ENCODE assay signal across 28 cellular contexts in the genomic region with DNA sequence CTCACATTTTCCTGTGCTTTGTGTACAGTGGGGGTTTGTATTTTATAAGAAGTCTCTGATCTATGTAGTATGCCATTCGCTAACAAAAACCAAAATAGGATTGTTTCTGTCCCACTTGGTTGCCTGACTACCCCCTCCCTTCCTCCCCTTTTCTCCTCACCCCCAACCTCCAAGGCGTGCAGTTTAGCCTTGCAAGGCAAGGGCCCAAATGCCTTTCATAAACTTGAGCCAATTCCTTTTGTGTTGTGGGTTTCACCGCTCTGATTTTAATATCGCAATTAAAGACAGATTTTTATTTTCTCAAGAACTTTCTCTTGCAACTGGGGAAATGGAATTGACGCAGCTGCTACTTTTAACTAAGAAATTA.
DNase-seq lines count a peak whose midpoint lies in the region; ATAC-seq and TF ChIP-seq lines count a peak whose summit lies in the region.
"Had no signal": no experiment of that assay in that cellular context is flagged by ENCODE, and none has a peak within 500 bp of the region (broad histone marks: within the 10 kb centered on the region; RNA-seq: fewer than 3 reads in every experiment).

No MANE protein-coding gene starts in this region.

- no peak for DNase-seq in esophagus muscularis mucosa (ENCODE audit: extremely low spot score)
- no peak for DNase-seq in left ventricle myocardium superior
- no peak for DNase-seq in sigmoid colon
- DNase-seq in type B pancreatic cell (ENCODE audit: extremely low spot score, unreplicated experiment): no peak
- no peak for DNase-seq in RPMI8226
- DNase-seq in mucosa of gallbladder (ENCODE audit: low spot score): no peak
- DNase-seq in DMS153 (lab: John Stamatoyannopoulos, UW): no peak
- DNase-seq: activated CD4-positive, alpha-beta memory T cell treated with anti-CD3 and anti-CD28 coated beads for 36 hours; activated CD8-positive, alpha-beta memory T cell treated with anti-CD3 and anti-CD28 coated beads, Interleukin-2, amount 50 U/mL, for 4 hours; activated naive CD4-positive, alpha-beta T cell treated with anti-CD3 and anti-CD28 coated beads, Interleukin-2, amount 10 ng/mL, durations not matched to agents 7 days and 5 days; amygdala; C1 segment of cervical spinal cord; COR-L47; DMS79; GDM1; NCI-H1048; NCI-H187 treated with DMSO at 0.1 percent for 48 hours; NCI-H526; stimulated activated CD4-positive, alpha-beta T cell treated with anti-CD3 and anti-CD28 coated beads, Interleukin-15, amount 100 ng/mL, for 24 hours; stimulated activated naive CD4-positive, alpha-beta T cell treated with Interleukin-2 at 50 U/mL for 16 hours; upper lobe of left lung had no signal

- H3K36me3 ChIP-seq in esophagus muscularis mucosa (no peaks in the 10 kb centered on the region), sigmoid colon (no peaks in the 10 kb centered on the region)
- H3K36me3 ChIP-seq: cardiac muscle cell, upper lobe of left lung had no signal

- 82% methylated on average over 5 of the region's 5 CpGs for WGBS in esophagus muscularis mucosa
- 92 to 97% methylated on average over 5 of the region's 5 CpGs for WGBS in sigmoid colon, 2 donors

- intact Hi-C loops in esophagus muscularis mucosa (cut with DNase I): loop anchor here (5.0 kb wide), 1 partner anchor 106 kb away; no protein-coding TSS in a partner anchor
- intact Hi-C loops in left ventricle myocardium superior (cut with micrococcal nuclease): no loop called here
- intact Hi-C loops in sigmoid colon (cut with DNase I): no loop called here

- peaks cover 1% of the 10 kb centered on the region for H3K27me3 Mint-ChIP-seq in type B pancreatic cell
- H3K27me3 Mint-ChIP-seq: activated CD4-positive, alpha-beta memory T cell treated with anti-CD3 and anti-CD28 coated beads for 36 hours; activated naive CD4-positive, alpha-beta T cell treated with anti-CD3 and anti-CD28 coated beads, Interleukin-2, amount 10 ng/mL, durations not matched to agents 7 days and 5 days had no signal

- TF ChIP-seq CTCF in esophagus muscularis mucosa (IDR thresholded peaks at IDR 0.05) (no peak), sigmoid colon (IDR thresholded peaks at IDR 0.05) (no peak), type B pancreatic cell (conservative IDR thresholded peaks at IDR 0.05) (no peak)

- peak; percentile 19 for ATAC-seq in left ventricle myocardium superior
- ATAC-seq: activated CD4-positive, CD25-positive, alpha-beta regulatory T cell treated with anti-CD3 and anti-CD28 coated beads, Interleukin-2, amount 50 U/mL, for 24 hours; esophagus mucosa; HepG2; Panc1 had no signal

- no peaks in the 10 kb centered on the region for H3K27me3 ChIP-seq in esophagus muscularis mucosa
- no peaks in the 10 kb centered on the region for H3K27me3 ChIP-seq in sigmoid colon
- H3K27me3 ChIP-seq: cardiac muscle cell, upper lobe of left lung had no signal

- H3K9me3 ChIP-seq in esophagus muscularis mucosa (no peaks in the 10 kb centered on the region), sigmoid colon (no peaks in the 10 kb centered on the region)
- H3K9me3 ChIP-seq: upper lobe of left lung had no signal

- H3K9me3 Mint-ChIP-seq in type B pancreatic cell: no peaks in the 10 kb centered on the region
- H3K9me3 Mint-ChIP-seq: activated CD4-positive, alpha-beta memory T cell treated with anti-CD3 and anti-CD28 coated beads for 36 hours; activated naive CD4-positive, alpha-beta T cell treated with anti-CD3 and anti-CD28 coated beads, Interleukin-2, amount 10 ng/mL, durations not matched to agents 7 days and 5 days; activated T-helper 1 cell treated with anti-CD3 and anti-CD28 coated beads, Interleukin-12 subunit alpha, Interleukin-12 subunit beta, Interleukin-2, Interleukin-4 antibody, amounts not matched to agents 30 ng/mL and 10 ng/mL and 1 ng/mL, durations not matched to agents 14 hours and 24 hours and 36 hours; neural crest cell had no signal

- TF ChIP-seq EP300 in esophagus muscularis mucosa (IDR thresholded peaks at IDR 0.05) (no peak), sigmoid colon (IDR thresholded peaks at IDR 0.05) (no peak)

- no peaks in the 10 kb centered on the region for H3K36me3 Mint-ChIP-seq in type B pancreatic cell
- H3K36me3 Mint-ChIP-seq: activated CD4-positive, alpha-beta memory T cell treated with anti-CD3 and anti-CD28 coated beads for 36 hours; activated naive CD4-positive, alpha-beta T cell treated with anti-CD3 and anti-CD28 coated beads, Interleukin-2, amount 10 ng/mL, durations not matched to agents 7 days and 5 days had no signal

- peak overlapping the region; percentile 39 for H3K27ac Mint-ChIP-seq in type B pancreatic cell
- H3K27ac Mint-ChIP-seq: activated CD4-positive, alpha-beta memory T cell treated with anti-CD3 and anti-CD28 coated beads for 36 hours; activated naive CD4-positive, alpha-beta T cell treated with anti-CD3 and anti-CD28 coated beads, Interleukin-2, amount 10 ng/mL, durations not matched to agents 7 days and 5 days; activated T-helper 1 cell treated with anti-CD3 and anti-CD28 coated beads, Interleukin-12 subunit alpha, Interleukin-12 subunit beta, Interleukin-2, Interleukin-4 antibody, amounts not matched to agents 30 ng/mL and 10 ng/mL and 1 ng/mL, durations not matched to agents 14 hours and 24 hours and 36 hours had no signal

- peaks cover 78 to 100% (median 93%) of the 10 kb centered on the region in 4 donors for H3K4me1 ChIP-seq in esophagus muscularis mucosa
- H3K4me1 ChIP-seq in sigmoid colon: peaks cover 0 to 76% (median 64%) of the 10 kb centered on the region in 4 donors

- no peak for TF ChIP-seq POLR2A in esophagus muscularis mucosa (IDR thresholded peaks at IDR 0.05; ENCODE audit: low read depth)
- TF ChIP-seq POLR2A in sigmoid colon (IDR thresholded peaks at IDR 0.05): no peak

- H3K27ac ChIP-seq in esophagus muscularis mucosa (replicated peaks in 1 of 4) (peak overlapping the region; percentile 64 to 80 (median 70)), sigmoid colon (peak overlapping the region; percentile 58 to 78 (median 60))
- H3K27ac ChIP-seq: cardiac muscle cell had no signal

- H3K4me3 Mint-ChIP-seq in type B pancreatic cell: peak overlapping the region; percentile 27
- H3K4me3 Mint-ChIP-seq: activated CD4-positive, alpha-beta memory T cell treated with anti-CD3 and anti-CD28 coated beads for 36 hours; activated naive CD4-positive, alpha-beta T cell treated with anti-CD3 and anti-CD28 coated beads, Interleukin-2, amount 10 ng/mL, durations not matched to agents 7 days and 5 days; activated T-helper 1 cell treated with anti-CD3 and anti-CD28 coated beads, Interleukin-12 subunit alpha, Interleukin-12 subunit beta, Interleukin-2, Interleukin-4 antibody, amounts not matched to agents 30 ng/mL and 10 ng/mL and 1 ng/mL, durations not matched to agents 14 hours and 24 hours and 36 hours; neural crest cell had no signal

- peaks cover 82% of the 10 kb centered on the region for H3K4me1 Mint-ChIP-seq in type B pancreatic cell (ENCODE audit: unreplicated experiment)

- H3K4me3 ChIP-seq in esophagus muscularis mucosa (no peak overlapping the region), sigmoid colon (no peak overlapping the region)
- H3K4me3 ChIP-seq: cardiac muscle cell, upper lobe of left lung had no signal
